ENCODE assay signal across 8 cellular contexts in genomic region chr20:4064118-4064962, GRCh38. TPM values are rescaled to one million over a fixed set of nuclear protein-coding genes. Genes with fewer than 3 reads are reported as not detected.
DNase-seq lines count a peak whose midpoint lies in the region; ATAC-seq and TF ChIP-seq lines count a peak whose summit lies in the region.

No MANE protein-coding gene starts in this region.

- intact Hi-C loops in psoas muscle (cut with DNase I): loop anchor here in 1 of 2 donors (5.0 kb wide), 1 partner anchor 42 kb away; no protein-coding TSS in a partner anchor

- H3K27me3 ChIP-seq in cardiac muscle cell (no peaks in the 10 kb centered on the region), psoas muscle (ENCODE audit: insufficient read depth in 3 of 3, low read length in 2 of 3) (no peaks in the 10 kb centered on the region)

- TF ChIP-seq POLR2A in GM18505 (IDR thresholded peaks at IDR 0.05; ENCODE audit: borderline replicate concordance, extremely low read depth, insufficient read depth, insufficient read length): no peak

- no peaks in the 10 kb centered on the region for H3K36me3 ChIP-seq in cardiac muscle cell
- no peaks in the 10 kb centered on the region for H3K36me3 ChIP-seq in psoas muscle (ENCODE audit: insufficient read depth in 1 of 2, low read depth in 1 of 2)

- TF ChIP-seq CTCF in cardiac muscle cell (IDR thresholded peaks at IDR 0.05; ENCODE audit: low read depth, low read length) (no peak), psoas muscle (IDR thresholded peaks at IDR 0.05) (no peak)

- DNase-seq in A172 (ENCODE audit: low spot score) (peak; percentile 88), HS-27A (ENCODE audit: low read depth) (peak; percentile 77), UCSD-AML1 (lab: John Stamatoyannopoulos, UW; ENCODE audit: unreplicated experiment) (peak; percentile 78), cardiac muscle cell (ENCODE audit: low read depth in 1 of 2, low spot score in 1 of 2) (peak; percentile 49 to 95), psoas muscle (peak; percentile 91 to 94), NCI-H526 treated with DMSO at 0.1 percent for 48 hours (lab: John Stamatoyannopoulos, UW) (no peak)

- H3K27ac ChIP-seq in cardiac muscle cell (peak overlapping the region; percentile 58), psoas muscle (peak overlapping the region; percentile 67)

- H3K4me3 ChIP-seq in cardiac muscle cell (no peak overlapping the region), psoas muscle (no peak overlapping the region)

- H3K9me3 ChIP-seq in cardiac muscle cell (ENCODE audit: low read depth): no peaks in the 10 kb centered on the region
- no peaks in the 10 kb centered on the region for H3K9me3 ChIP-seq in psoas muscle

- H3K4me1 ChIP-seq in cardiac muscle cell (ENCODE audit: low read depth): peaks cover 8% of the 10 kb centered on the region
- H3K4me1 ChIP-seq in psoas muscle: peaks cover 11% of the 10 kb centered on the region

- WGBS in psoas muscle, 3 donors: 19 to 20% (median 19%) methylated on average over 13 of the region's 13 CpGs

- ATAC-seq in psoas muscle (peak; percentile 80 to 93 (median 84)), HG02610 (IDR thresholded peaks at IDR 0.05; ENCODE audit: unreplicated experiment) (no peak), GM18505 (IDR thresholded peaks at IDR 0.05; ENCODE audit: unreplicated experiment) (no peak)

RNA-seq across cellular contexts. Expression of gene RNF24, which starts 49.0 kb away (rescaled TPM):
- total RNA-seq in A172 (2014; rRNA removed; shearing (Covaris generic)): 6.7 and 7.2 TPM in 2 replicates
- total RNA-seq in cardiac muscle cell (4.4 and 7.7 TPM in 2 replicates), psoas muscle (1 to 10 TPM; 1.4 to 3.1 (median 2.3) TPM)
- polyA plus RNA-seq in cardiac muscle cell (16.1 and 23.8 TPM in 2 replicates), psoas muscle (1 to 10 TPM in 2 of 3 donors, under 1 TPM in 1; 0.48 to 1.5 (median 1.3) TPM)

Comparison
In these comparisons a context has a peak if more than half of its experiments do, and no peak if none do; other contexts are left out.
1. ATAC-seq: peak in psoas muscle (4 of 4); none in HG02610 (single experiment) and GM18505 (single experiment).